ENCODE assay signal across 13 cellular contexts in genomic region chr15:38074029-38074428, GRCh38.
A peak's percentile ranks its signal among the peaks of the same experiment; 100 is the strongest.
DNase-seq lines count a peak whose midpoint lies in the region; ATAC-seq, FAIRE-seq and TF ChIP-seq lines count a peak whose summit lies in the region.
"Had no signal": no experiment of that assay in that cellular context is flagged by ENCODE, and none has a peak within 500 bp of the region (broad histone marks: within the 10 kb centered on the region; RNA-seq: fewer than 3 reads in every experiment).

No MANE protein-coding gene starts in this region.

- WGBS in mesodermal cell (ENCODE audit: insufficient coverage in 2 of 2), 2 experiments = 68 to 70% methylated on average over 5 of the region's 5 CpGs

- peak; percentile 35 for DNase-seq in bronchial epithelial cell (ENCODE audit: low read depth)
- DNase-seq in thoracic aorta (ENCODE audit: low spot score) = no peak
- no peak for DNase-seq in DMS79 treated with DMSO at 0.1 percent for 48 hours (lab: John Stamatoyannopoulos, UW)
- DNase-seq in CD4-positive, alpha-beta T cell = no peak
- no peak for DNase-seq in COLO668 (lab: John Stamatoyannopoulos, UW; ENCODE audit: unreplicated experiment)
- DNase-seq in activated CD4-positive, alpha-beta T cell treated with anti-CD3 and anti-CD28 coated beads, Interleukin-2, amount 50 U/mL, for 4 hours = no peak
- DNase-seq: activated CD4-positive, alpha-beta memory T cell treated with anti-CD3 and anti-CD28 coated beads for 36 hours; NCI-H2171 treated with DMSO at 0.1 percent for 48 hours had no signal

- ATAC-seq in thoracic aorta (ENCODE audit: insufficient number of reproducible peaks, low FRiP score, low read depth) = no peak
- ATAC-seq in CD4-positive, alpha-beta T cell (ENCODE audit: poor library complexity) = no peak

- H2AFZ ChIP-seq in KMS-11 (ENCODE audit: low read depth) = peak overlapping the region; percentile 96

- H3K4me3 ChIP-seq in KMS-11 (IDR thresholded peaks at IDR 0.05; ENCODE audit: insufficient read depth, low read depth, low read length) (no peak overlapping the region), bronchial epithelial cell (ENCODE audit: low read depth, low read length) (no peak overlapping the region), mesodermal cell (ENCODE audit: extremely low read depth, insufficient read depth, low read length, poor library complexity, severe bottlenecking) (peak overlapping the region; percentile 39), thoracic aorta (peak overlapping the region; percentile 76)

- H4K20me1 ChIP-seq in KMS-11 (ENCODE audit: insufficient read depth) = no peaks in the 10 kb centered on the region

- H3K36me3 Mint-ChIP-seq in CD4-positive, alpha-beta T cell (ENCODE audit: low read depth) = no peaks in the 10 kb centered on the region
- H3K36me3 Mint-ChIP-seq: activated CD4-positive, alpha-beta memory T cell treated with anti-CD3 and anti-CD28 coated beads for 36 hours; activated naive CD8-positive, alpha-beta T cell had no signal

- H3K27me3 Mint-ChIP-seq in CD4-positive, alpha-beta T cell = peaks cover 47% of the 10 kb centered on the region

- POLR2A ChIA-PET in CD4-positive, alpha-beta T cell (lab: Charles Lee) = no interaction called here

- no peaks in the 10 kb centered on the region for H3K9me3 ChIP-seq in mesodermal cell (ENCODE audit: control insufficient read depth, low read length)
- H3K9me3 ChIP-seq in thoracic aorta = no peaks in the 10 kb centered on the region
- H3K9me3 ChIP-seq in CD4-positive, alpha-beta T cell (ENCODE audit: control insufficient read depth, low read length) = no peaks in the 10 kb centered on the region
- H3K9me3 ChIP-seq: neutrophil had no signal

- H3K4me1 ChIP-seq in KMS-11 (ENCODE audit: low read depth, poor library complexity, severe bottlenecking) (peaks cover 48% of the 10 kb centered on the region), mesodermal cell (ENCODE audit: control insufficient read depth, insufficient read depth, low read length, poor library complexity, severe bottlenecking) (peaks cover 38% of the 10 kb centered on the region), thoracic aorta (ENCODE audit: control insufficient read depth in 1 of 2, low read depth in 2 of 2) (peaks cover 15 to 35% of the 10 kb centered on the region in 2 donors)

- FAIRE-seq in bronchial epithelial cell (lab: Jason Lieb, UNC) = no peak
- FAIRE-seq: frontal cortex had no signal

- CTCF ChIA-PET in CD4-positive, alpha-beta T cell (lab: Charles Lee) = no interaction called here

- intact Hi-C loops in CD4-positive, alpha-beta T cell (cut with DNase I, micrococcal nuclease) = no loop called here

- peak overlapping the region; percentile 97; the same call in 1 of the 2 replicates for H3K9ac ChIP-seq in KMS-11

- no peaks in the 10 kb centered on the region for H3K79me2 ChIP-seq in KMS-11 (ENCODE audit: insufficient read depth, low read depth)

- H3K36me3 ChIP-seq in KMS-11 (ENCODE audit: insufficient read depth) = no peaks in the 10 kb centered on the region
- no peaks in the 10 kb centered on the region for H3K36me3 ChIP-seq in bronchial epithelial cell (ENCODE audit: control insufficient read depth, insufficient read depth, low read length)
- no peaks in the 10 kb centered on the region for H3K36me3 ChIP-seq in mesodermal cell (ENCODE audit: control insufficient read depth, insufficient read depth, low read length)
- H3K36me3 ChIP-seq in thoracic aorta = no peaks in the 10 kb centered on the region
- H3K36me3 ChIP-seq: neutrophil had no signal

- TF ChIP-seq CTCF in KMS-11 (conservative IDR thresholded peaks at IDR 0.05; ENCODE audit: low read depth, low read length) = no peak
- no peak for TF ChIP-seq CTCF in bronchial epithelial cell (IDR thresholded peaks at IDR 0.05; ENCODE audit: insufficient read depth, low read length, severe bottlenecking)
- TF ChIP-seq CTCF in thoracic aorta (IDR thresholded peaks at IDR 0.05) = no peak
- TF ChIP-seq CTCF in CD4-positive, alpha-beta T cell (IDR thresholded peaks at IDR 0.05) = no peak

- H3K4me2 ChIP-seq in KMS-11 = peak overlapping the region; percentile 98

- no peak overlapping the region for H3K27ac Mint-ChIP-seq in CD4-positive, alpha-beta T cell
- H3K27ac Mint-ChIP-seq: activated CD4-positive, alpha-beta memory T cell treated with anti-CD3 and anti-CD28 coated beads for 36 hours; activated naive CD8-positive, alpha-beta T cell had no signal

- H3K4me1 Mint-ChIP-seq in CD4-positive, alpha-beta T cell (ENCODE audit: low read depth) = peaks cover 12% of the 10 kb centered on the region

- H3K9me3 Mint-ChIP-seq in CD4-positive, alpha-beta T cell = no peaks in the 10 kb centered on the region
- H3K9me3 Mint-ChIP-seq: activated CD4-positive, alpha-beta memory T cell treated with anti-CD3 and anti-CD28 coated beads for 36 hours had no signal

- no peaks in the 10 kb centered on the region for H3K27me3 ChIP-seq in KMS-11 (ENCODE audit: insufficient read depth, low read depth)
- H3K27me3 ChIP-seq in bronchial epithelial cell (ENCODE audit: control insufficient read depth, insufficient read depth, low read length) = no peaks in the 10 kb centered on the region
- no peaks in the 10 kb centered on the region for H3K27me3 ChIP-seq in thoracic aorta (replicated peaks; ENCODE audit: insufficient read depth)
- peaks cover 27% of the 10 kb centered on the region for H3K27me3 ChIP-seq in CD4-positive, alpha-beta T cell (ENCODE audit: control insufficient read depth, insufficient read depth, low read length)

- H3K27ac ChIP-seq in KMS-11 = peak overlapping the region; percentile 99
- H3K27ac ChIP-seq in mesodermal cell (ENCODE audit: low read depth, low read length, severe bottlenecking) = peak overlapping the region; percentile 99
- H3K27ac ChIP-seq in thoracic aorta = peak overlapping the region; percentile 88 to 92
- H3K27ac ChIP-seq in CD4-positive, alpha-beta T cell (ENCODE audit: low read depth, low read length) = no peak overlapping the region

- no peak overlapping the region for H3K4me3 Mint-ChIP-seq in CD4-positive, alpha-beta T cell

Comparison
In these comparisons a context has a peak if more than half of its experiments do, and no peak if none do; other contexts are left out.
1. H3K4me3 ChIP-seq: peak in mesodermal cell (single experiment) and thoracic aorta (single experiment); none in KMS-11 (single experiment) and bronchial epithelial cell (single experiment).